ENCODE assay signal across 18 cellular contexts in the genomic region with DNA sequence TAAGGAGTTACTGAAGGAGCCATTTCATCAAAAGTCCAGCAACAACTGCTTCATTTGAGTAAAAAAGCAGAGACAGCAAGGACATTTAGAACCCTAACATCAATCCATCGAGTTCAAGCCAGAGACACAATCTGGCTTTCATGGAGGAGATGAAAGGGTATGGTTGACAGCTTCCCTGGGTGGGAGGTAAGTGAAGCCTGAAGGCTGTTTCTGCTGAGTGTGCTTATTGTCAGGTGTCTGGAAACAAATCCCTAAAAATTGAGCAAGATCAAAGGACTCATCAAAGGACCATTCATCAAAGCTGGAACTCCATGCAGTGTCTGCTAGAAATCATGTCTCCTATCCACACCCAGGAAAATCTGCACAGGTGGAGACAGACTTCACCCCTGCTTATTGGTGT.
A peak's percentile ranks its signal among the peaks of the same experiment; 100 is the strongest.
DNase-seq lines count a peak whose midpoint lies in the region; ATAC-seq, FAIRE-seq and TF ChIP-seq lines count a peak whose summit lies in the region.
"Had no signal": no experiment of that assay in that cellular context is flagged by ENCODE, and none has a peak within 500 bp of the region (broad histone marks: within the 10 kb centered on the region; RNA-seq: fewer than 3 reads in every experiment).

No MANE protein-coding gene starts in this region.

- H2AK5ac ChIP-seq in IMR-90 (ENCODE audit: low read depth, low read length): no peak overlapping the region

- intact Hi-C loops in IMR-90 (cut with micrococcal nuclease) (no loop called here), body of pancreas (cut with DNase I) (no loop called here), pancreas (cut with DNase I) (no loop called here)

- H3K9ac ChIP-seq in IMR-90 (ENCODE audit: low read depth, low read length): no peak overlapping the region
- H3K9ac ChIP-seq: BLaER1 treated with 17β-estradiol and CSF1 and Interleukin-3, amounts not matched to agents 10 nM and 100 nM had no signal

- H3K4me3 ChIP-seq in A549 (no peak overlapping the region), IMR-90 (ENCODE audit: insufficient read depth, low read depth, low read length) (no peak overlapping the region), body of pancreas (no peak overlapping the region), pancreas (no peak overlapping the region)
- H3K4me3 ChIP-seq: BLaER1 treated with 17β-estradiol and CSF1 and Interleukin-3, amounts not matched to agents 10 nM and 100 nM; GM12878; HAP-1 had no signal

- H3K4me1 ChIP-seq in A549 (no peaks in the 10 kb centered on the region), IMR-90 (ENCODE audit: control insufficient read depth, insufficient read depth, low read length) (no peaks in the 10 kb centered on the region), body of pancreas (peaks cover 21% of the 10 kb centered on the region), pancreas (peaks cover 0 to 18% (median 14%) of the 10 kb centered on the region in 3 donors)
- H3K4me1 ChIP-seq: BLaER1 treated with 17β-estradiol and CSF1 and Interleukin-3, amounts not matched to agents 10 nM and 100 nM; HAP-1 had no signal

- dilution Hi-C loops in IMR-90 (cut with HindIII; ENCODE audit: low sequenced_read_pairs, unreplicated experiment): no loop called here

- peak overlapping the region; percentile 73 for H3K27ac Mint-ChIP-seq in nephron progenitor cell
- no peak overlapping the region for H3K27ac Mint-ChIP-seq in stimulated activated naive B cell treated with anti-CD40 and anti-IgM and Interleukin-4, amounts not matched to agents 10 μg/mL and 1 μg/mL and 100 μg/mL, for 72 hours
- H3K27ac Mint-ChIP-seq: B cell; CD8-positive, alpha-beta T cell had no signal

- H4K8ac ChIP-seq in IMR-90 (ENCODE audit: low read depth in 2 of 2, low read length in 2 of 2): no peak overlapping the region

- H3K9me3 Mint-ChIP-seq in nephron progenitor cell: no peaks in the 10 kb centered on the region
- no peaks in the 10 kb centered on the region for H3K9me3 Mint-ChIP-seq in stimulated activated naive B cell treated with anti-CD40 and anti-IgM and Interleukin-4, amounts not matched to agents 10 μg/mL and 1 μg/mL and 100 μg/mL, for 72 hours
- H3K9me3 Mint-ChIP-seq: CD8-positive, alpha-beta T cell had no signal

- TF ChIP-seq EP300 in A549 (IDR thresholded peaks at IDR 0.05): no peak

- no peaks in the 10 kb centered on the region for H4K20me1 ChIP-seq in IMR-90 (ENCODE audit: insufficient read depth, low read length)
- H4K20me1 ChIP-seq: BLaER1 treated with 17β-estradiol and CSF1 and Interleukin-3, amounts not matched to agents 10 nM and 100 nM had no signal

- H3K4me2 ChIP-seq in A549 (no peak overlapping the region), IMR-90 (ENCODE audit: low read depth, low read length) (no peak overlapping the region)
- H3K4me2 ChIP-seq: BLaER1 treated with 17β-estradiol and CSF1 and Interleukin-3, amounts not matched to agents 10 nM and 100 nM had no signal

- no peak for TF ChIP-seq RAD21 in A549 (conservative IDR thresholded peaks at IDR 0.05 in 1 of 2, IDR thresholded peaks at IDR 0.05 in 1 of 2)
- TF ChIP-seq RAD21 in IMR-90 (IDR thresholded peaks at IDR 0.05; ENCODE audit: low read length): no peak

- peaks cover 66% of the 10 kb centered on the region for H3K4me1 Mint-ChIP-seq in nephron progenitor cell
- no peaks in the 10 kb centered on the region for H3K4me1 Mint-ChIP-seq in stimulated activated naive B cell treated with anti-CD40 and anti-IgM and Interleukin-4, amounts not matched to agents 10 μg/mL and 1 μg/mL and 100 μg/mL, for 72 hours
- H3K4me1 Mint-ChIP-seq: B cell had no signal

- no peaks in the 10 kb centered on the region for H3K36me3 Mint-ChIP-seq in nephron progenitor cell (ENCODE audit: low read depth)
- no peaks in the 10 kb centered on the region for H3K36me3 Mint-ChIP-seq in stimulated activated naive B cell treated with anti-CD40 and anti-IgM and Interleukin-4, amounts not matched to agents 10 μg/mL and 1 μg/mL and 100 μg/mL, for 72 hours
- H3K36me3 Mint-ChIP-seq: CD8-positive, alpha-beta T cell had no signal

- H3K27me3 Mint-ChIP-seq in nephron progenitor cell (ENCODE audit: low read depth, poor library complexity): no peaks in the 10 kb centered on the region
- peaks cover 0 to 6% of the 10 kb centered on the region in 2 donors for H3K27me3 Mint-ChIP-seq in stimulated activated naive B cell treated with anti-CD40 and anti-IgM and Interleukin-4, amounts not matched to agents 10 μg/mL and 1 μg/mL and 100 μg/mL, for 72 hours
- H3K27me3 Mint-ChIP-seq: B cell had no signal

- no peak for FAIRE-seq in A549 (lab: Jason Lieb, UNC)
- no peak for FAIRE-seq in pancreas (lab: Jason Lieb, UNC)
- FAIRE-seq: GM12878, GM19239 had no signal

- in situ Hi-C loops in IMR-90 (cut with MboI; ENCODE audit: low sequenced_read_pairs): no loop called here

- H3K9me3 ChIP-seq in A549 (no peaks in the 10 kb centered on the region), IMR-90 (ENCODE audit: control insufficient read depth, insufficient read depth, low read length) (no peaks in the 10 kb centered on the region), body of pancreas (no peaks in the 10 kb centered on the region), pancreas (no peaks in the 10 kb centered on the region)
- H3K9me3 ChIP-seq: BLaER1 treated with 17β-estradiol and CSF1 and Interleukin-3, amounts not matched to agents 10 nM and 100 nM; HAP-1 had no signal

- POLR2A ChIA-PET in A549 (lab: Yijun Ruan, JAX): no interaction called here
- POLR2A ChIA-PET in IMR-90 (lab: Charles Lee; ENCODE audit: unreplicated experiment): no interaction called here

- no peak overlapping the region for H2BK15ac ChIP-seq in IMR-90 (ENCODE audit: low read depth, low read length)

- WGBS in A549 (ENCODE audit: missing lambda C conversion rate): 0% methylated on average over 1 of the region's 1 CpG
- no CpG with 5 or more reads among the region's 1 CpG for WGBS in IMR-90 (ENCODE audit: extremely low coverage in 2 of 2, insufficient read length in 1 of 2), 2 experiments
- WGBS in body of pancreas, 2 donors: 43 to 83% methylated on average over 1 of the region's 1 CpG
- WGBS in pancreas, 2 donors: 62 to 86% methylated on average over 1 of the region's 1 CpG

- H3K4ac ChIP-seq in IMR-90 (ENCODE audit: low read depth, low read length): no peak overlapping the region

- H3K18ac ChIP-seq in IMR-90 (ENCODE audit: low read depth, low read length): no peak overlapping the region

- no peak for TF ChIP-seq POLR2A in A549 (IDR thresholded peaks at IDR 0.05; ENCODE audit: low read length)
- no peak for TF ChIP-seq POLR2A in IMR-90 (IDR thresholded peaks at IDR 0.05; ENCODE audit: low read depth, low read length)
- TF ChIP-seq POLR2A in body of pancreas (IDR thresholded peaks at IDR 0.05): no peak

- H3K56ac ChIP-seq in IMR-90 (ENCODE audit: extremely low read depth, insufficient read depth, low read length): no peak overlapping the region

- H3K14ac ChIP-seq in IMR-90 (replicated peaks; ENCODE audit: low read depth, low read length): no peak overlapping the region

- H2BK120ac ChIP-seq in IMR-90 (ENCODE audit: low read depth, low read length): no peak overlapping the region

- ATAC-seq in A549 (no peak), IMR-90 (ENCODE audit: low read depth) (no peak), HG02610 (IDR thresholded peaks at IDR 0.05; ENCODE audit: unreplicated experiment) (no peak), body of pancreas (no peak), pancreas (no peak)
- no peak for ATAC-seq in stimulated activated naive B cell treated with anti-CD40 and anti-IgM and Interleukin-4, amounts not matched to agents 10 μg/mL and 1 μg/mL and 100 μg/mL, for 72 hours (replicated peaks)
- ATAC-seq: CD8-positive, alpha-beta T cell; GM12878 had no signal

- no peak overlapping the region for H4K5ac ChIP-seq in IMR-90 (ENCODE audit: low read depth, low read length)

- H3K27me3 ChIP-seq in IMR-90 (ENCODE audit: control insufficient read depth, insufficient read depth, low read length): no peaks in the 10 kb centered on the region
- H3K27me3 ChIP-seq in body of pancreas: no peaks in the 10 kb centered on the region
- H3K27me3 ChIP-seq in pancreas: no peaks in the 10 kb centered on the region
- H3K27me3 ChIP-seq: BLaER1 treated with 17β-estradiol and CSF1 and Interleukin-3, amounts not matched to agents 10 nM and 100 nM had no signal

- no peak overlapping the region for H4K91ac ChIP-seq in IMR-90 (ENCODE audit: insufficient read depth, low read depth, low read length)

- no peak overlapping the region for H2AFZ ChIP-seq in IMR-90 (replicated peaks; ENCODE audit: low read length, poor library complexity)

- no TSS peak for BruUV-seq in IMR-90 (replicated peaks; lab: Mats Ljungman, UMichigan)

- H3K23ac ChIP-seq in IMR-90 (ENCODE audit: low read depth, low read length): no peak overlapping the region

- DNase-seq in A549 (ENCODE audit: low read depth in 1 of 2, low spot score in 1 of 2): no peak
- DNase-seq in IMR-90: no peak
- no peak for DNase-seq in caudate nucleus (lab: John Stamatoyannopoulos, UW)
- no peak for DNase-seq in nephron progenitor cell
- no peak for DNase-seq in body of pancreas
- no peak for DNase-seq in pancreas
- DNase-seq in stimulated activated naive B cell treated with anti-CD40 and anti-IgM and Interleukin-4, amounts not matched to agents 10 μg/mL and 1 μg/mL and 100 μg/mL, for 72 hours: no peak
- DNase-seq: 8988T; Calu3; CD8-positive, alpha-beta T cell; DMS79 treated with DMSO at 0.1 percent for 48 hours had no signal

- no peaks in the 10 kb centered on the region for H3K79me1 ChIP-seq in IMR-90 (ENCODE audit: low read depth in 1 of 2, low read length in 2 of 2)

- H3K36me3 ChIP-seq in IMR-90 (ENCODE audit: control insufficient read depth, insufficient read depth, low read length): no peaks in the 10 kb centered on the region
- H3K36me3 ChIP-seq in body of pancreas (replicated peaks in 1 of 2; ENCODE audit: insufficient read depth in 1 of 2, low read depth in 2 of 2): no peaks in the 10 kb centered on the region
- H3K36me3 ChIP-seq in pancreas: no peaks in the 10 kb centered on the region
- H3K36me3 ChIP-seq: BLaER1 treated with 17β-estradiol and CSF1 and Interleukin-3, amounts not matched to agents 10 nM and 100 nM; HAP-1 had no signal

- no peak overlapping the region for H2AK9ac ChIP-seq in IMR-90 (replicated peaks; ENCODE audit: low read depth, low read length, poor library complexity)

- CTCF ChIA-PET in A549 (lab: Yijun Ruan, JAX) (interaction anchor here (1.4 to 2.3 kb wide), 2 partner anchors 9 to 22 kb away, joined by 4 to 8 read pairs; no protein-coding TSS in a partner anchor), IMR-90 (lab: Yijun Ruan, JAX) (interaction anchor here (1.0 kb wide), 1 partner anchor 14 kb away, joined by 6 read pairs; no protein-coding TSS in a partner anchor)

- no peak overlapping the region for H2BK20ac ChIP-seq in IMR-90 (ENCODE audit: low read depth, low read length)

- no peak for TF ChIP-seq CTCF in A549 (IDR thresholded peaks at IDR 0.05)
- TF ChIP-seq CTCF in IMR-90 (conservative IDR thresholded peaks at IDR 0.05; ENCODE audit: low read depth, low read length): no peak
- TF ChIP-seq CTCF in nephron progenitor cell (IDR thresholded peaks at IDR 0.05): no peak
- TF ChIP-seq CTCF in body of pancreas (IDR thresholded peaks at IDR 0.05): no peak
- TF ChIP-seq CTCF in pancreas (IDR thresholded peaks at IDR 0.05): no peak

- H3K27ac ChIP-seq in A549 (no peak overlapping the region), IMR-90 (ENCODE audit: insufficient read depth, low read length) (no peak overlapping the region), caudate nucleus (ENCODE audit: low read depth, low read length) (peak overlapping the region; percentile 63), body of pancreas (no peak overlapping the region), pancreas (no peak overlapping the region)
- H3K27ac ChIP-seq: BLaER1 treated with 17β-estradiol and CSF1 and Interleukin-3, amounts not matched to agents 10 nM and 100 nM; HL-60 had no signal

- H3K9me1 ChIP-seq in IMR-90 (ENCODE audit: insufficient read depth, low read length): no peaks in the 10 kb centered on the region

- H2BK5ac ChIP-seq in IMR-90 (ENCODE audit: low read depth, low read length, poor library complexity, severe bottlenecking): no peak overlapping the region

- no peak overlapping the region for H3K4me3 Mint-ChIP-seq in nephron progenitor cell
- H3K4me3 Mint-ChIP-seq in stimulated activated naive B cell treated with anti-CD40 and anti-IgM and Interleukin-4, amounts not matched to agents 10 μg/mL and 1 μg/mL and 100 μg/mL, for 72 hours: no peak overlapping the region
- H3K4me3 Mint-ChIP-seq: B cell; CD8-positive, alpha-beta T cell had no signal
